ENCODE assay signal across 25 cellular contexts in the genomic region with DNA sequence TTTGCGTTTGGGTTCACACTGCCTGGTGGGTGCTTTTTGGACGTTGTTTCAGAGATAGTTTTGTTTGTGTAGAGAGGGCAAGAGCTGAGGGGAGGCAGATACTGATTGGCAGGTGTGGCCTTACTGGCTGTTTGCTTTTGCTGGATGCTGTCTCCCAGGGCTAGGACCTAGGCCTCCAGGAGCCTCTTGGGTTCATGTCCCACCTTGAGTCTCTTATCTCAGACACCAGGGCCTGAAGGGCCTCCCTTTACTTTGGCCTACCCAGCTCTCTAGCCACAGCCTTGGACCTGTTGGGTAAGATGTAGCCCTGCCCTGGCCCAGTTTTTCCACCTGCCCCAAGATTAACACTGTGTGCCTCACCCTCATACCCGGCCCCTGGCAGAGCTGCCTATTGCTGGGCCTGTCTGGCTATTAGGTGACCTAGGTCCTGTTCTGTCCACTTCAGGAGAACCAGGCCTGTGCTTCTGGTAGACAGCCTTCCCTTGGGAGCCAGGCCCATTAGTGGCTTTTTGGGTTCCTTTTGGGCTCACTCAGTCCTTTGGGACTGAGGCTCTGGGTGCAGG. TPM values are rescaled to one million over a fixed set of nuclear protein-coding genes. Genes with fewer than 3 reads are reported as not detected.
DNase-seq lines count a peak whose midpoint lies in the region; ATAC-seq, FAIRE-seq and TF ChIP-seq lines count a peak whose summit lies in the region.
"Had no signal": no experiment of that assay in that cellular context is flagged by ENCODE, and none has a peak within 500 bp of the region (broad histone marks: within the 10 kb centered on the region; RNA-seq: fewer than 3 reads in every experiment).

No MANE protein-coding gene starts in this region.

- SMC1A ChIA-PET in GM12878 (lab: Charles Lee; ENCODE audit: uncharacterized antibody, unreplicated experiment): interaction anchor here (0.9 to 1.6 kb wide), 2 partner anchors 12 to 456 kb away, joined by 3 to 11 read pairs; no protein-coding TSS in a partner anchor

- POLR2A ChIA-PET in HEK293 (lab: Yijun Ruan, JAX) (interaction anchor here (1.4 kb wide), 1 partner anchor 10 kb away, joined by 3 read pairs; no protein-coding TSS in a partner anchor), GM12878 (lab: Charles Lee) (interaction anchor here (1.2 to 2.5 kb wide), 3 partner anchors 10 to 15 kb away, joined by 3 to 14 read pairs (median 5); no protein-coding TSS in a partner anchor)

- H3K27ac Mint-ChIP-seq in glutamatergic neuron (ENCODE audit: unreplicated experiment): peak overlapping the region; percentile 78
- peak overlapping the region; percentile 78 for H3K27ac Mint-ChIP-seq in stimulated activated effector memory CD8-positive, alpha-beta T cell treated with anti-CD3 and anti-CD28 coated beads, Interleukin-12 subunit alpha, Interleukin-12 subunit beta, amount 100 ng/mL, for 72 hours
- H3K27ac Mint-ChIP-seq: immature natural killer cell; T-helper 1 cell treated with Interleukin-12 subunit alpha and Interleukin-12 subunit beta and Interleukin-4 antibody, amounts not matched to agents 30 μg/mL and 1 μg/mL, for 36 hours had no signal

- WGBS in GM12878 (ENCODE audit: insufficient coverage, insufficient replicate concordance, low lambda C conversion rate, missing lambda C conversion rate): 95% methylated on average over 3 of the region's 3 CpGs

- intact Hi-C loops in GM12878 (cut with micrococcal nuclease; ENCODE audit: unreplicated experiment): no loop called here

- no peak overlapping the region for H2AFZ ChIP-seq in GM12878 (ENCODE audit: control insufficient read depth, low read depth, low read length)

- no peak overlapping the region for H3K9ac ChIP-seq in GM12878 (ENCODE audit: control insufficient read depth, insufficient read depth, low read length)

- H3K4me3 ChIP-seq in HEK293 (ENCODE audit: low read depth, low read length) (no peak overlapping the region), GM12878 (no peak overlapping the region)
- H3K4me3 ChIP-seq: Peyer's patch, prostate gland, SK-N-MC, suprapubic skin had no signal

- TF ChIP-seq POLR2A in GM12878 (IDR thresholded peaks at IDR 0.05; ENCODE audit: low read depth, low read length): no peak

- RAD21 ChIA-PET in GM12878 (lab: Charles Lee; ENCODE audit: unreplicated experiment): interaction anchor here (0.9 to 1.3 kb wide), 2 partner anchors 13 to 96 kb away, joined by 3 to 7 read pairs; a partner anchor contains a TSS

- in situ Hi-C loops in GM12878 (cut with MboI): no loop called here

- no peak for TF ChIP-seq EP300 in GM12878 (IDR thresholded peaks at IDR 0.05; ENCODE audit: borderline replicate concordance in 1 of 2, control insufficient read depth in 1 of 2, low read depth in 2 of 2, low read length in 2 of 2)

- H3K9me3 ChIP-seq in HEK293 (ENCODE audit: control insufficient read depth, insufficient read depth, low read depth, low read length) (no peaks in the 10 kb centered on the region), GM12878 (replicated peaks; ENCODE audit: control insufficient read depth, insufficient read depth, low read length) (no peaks in the 10 kb centered on the region)
- H3K9me3 ChIP-seq: Peyer's patch, prostate gland, suprapubic skin had no signal

- H3K27me3 Mint-ChIP-seq in glutamatergic neuron (ENCODE audit: unreplicated experiment): peaks cover 4% of the 10 kb centered on the region
- H3K27me3 Mint-ChIP-seq: CD4-positive, CD25-positive, alpha-beta regulatory T cell had no signal

- H3K4me1 Mint-ChIP-seq in glutamatergic neuron (ENCODE audit: low read depth, unreplicated experiment): peaks cover 26% of the 10 kb centered on the region
- no peaks in the 10 kb centered on the region for H3K4me1 Mint-ChIP-seq in stimulated activated effector memory CD8-positive, alpha-beta T cell treated with anti-CD3 and anti-CD28 coated beads, Interleukin-12 subunit alpha, Interleukin-12 subunit beta, amount 100 ng/mL, for 72 hours
- H3K4me1 Mint-ChIP-seq: immature natural killer cell had no signal

- FAIRE-seq in GM12878 (lab: Jason Lieb, UNC): no peak

- H3K27ac ChIP-seq in HEK293 (ENCODE audit: extremely low read depth, low read depth, low read length) (no peak overlapping the region), GM12878 (ENCODE audit: control insufficient read depth, insufficient read depth) (no peak overlapping the region)
- H3K27ac ChIP-seq: foreskin keratinocyte, Peyer's patch, prostate gland, SK-N-MC, suprapubic skin had no signal

- no peak for TF ChIP-seq RAD21 in GM12878 (IDR thresholded peaks at IDR 0.05; ENCODE audit: insufficient read depth, low read depth, low read length)

- H3K36me3 ChIP-seq in HEK293 (ENCODE audit: control insufficient read depth in 2 of 2, insufficient read depth in 1 of 2, low read length in 2 of 2) (peaks cover 4 to 69% of the 10 kb centered on the region in 2 experiments; a peak in 2 of 3 replicates), GM12878 (ENCODE audit: control insufficient read depth in 2 of 2, insufficient read depth in 2 of 2, low read length in 1 of 2) (peaks cover 20 to 21% of the 10 kb centered on the region in 2 experiments)
- H3K36me3 ChIP-seq: prostate gland had no signal

- TF ChIP-seq CTCF in HEK293 (tag by site-specific recombination; IDR thresholded peaks at IDR 0.05): no peak
- no peak for TF ChIP-seq CTCF in GM12878 (IDR thresholded peaks at IDR 0.05 in 2 of 3, conservative IDR thresholded peaks at IDR 0.05 in 1 of 3; ENCODE audit: control insufficient read depth in 2 of 3, extremely low read depth in 1 of 3, insufficient read depth in 1 of 3, low read depth in 3 of 3, low read length in 3 of 3)
- TF ChIP-seq CTCF in glutamatergic neuron (IDR thresholded peaks at IDR 0.05; ENCODE audit: partially characterized antibody, unreplicated experiment): no peak

- no peaks in the 10 kb centered on the region for H3K36me3 Mint-ChIP-seq in glutamatergic neuron (ENCODE audit: unreplicated experiment)
- peaks cover 90% of the 10 kb centered on the region for H3K36me3 Mint-ChIP-seq in stimulated activated effector memory CD8-positive, alpha-beta T cell treated with anti-CD3 and anti-CD28 coated beads, Interleukin-12 subunit alpha, Interleukin-12 subunit beta, amount 100 ng/mL, for 72 hours

- no peak overlapping the region for H3K4me2 ChIP-seq in GM12878 (ENCODE audit: control insufficient read depth, insufficient read depth)

- H3K4me1 ChIP-seq in HEK293 (ENCODE audit: control insufficient read depth, insufficient read depth, low read length): no peaks in the 10 kb centered on the region
- H3K4me1 ChIP-seq in GM12878 (ENCODE audit: control insufficient read depth, insufficient read depth, low read length): peaks cover 3% of the 10 kb centered on the region; the same call in 1 of the 2 replicates
- H3K4me1 ChIP-seq: foreskin keratinocyte, Peyer's patch had no signal

- DNase-seq in GM12878 (ENCODE audit: low read depth, low spot score): no peak
- DNase-seq in glutamatergic neuron: no peak
- DNase-seq in stimulated activated effector memory CD8-positive, alpha-beta T cell treated with anti-CD3 and anti-CD28 coated beads, Interleukin-12 subunit alpha, Interleukin-12 subunit beta, amount 100 ng/mL, for 72 hours (ENCODE audit: low spot score in 2 of 2): no peak
- no peak for DNase-seq in cortex of kidney (lab: John Stamatoyannopoulos, UW)
- no peak for DNase-seq in iPS-NIHi11 (ENCODE audit: low spot score)
- DNase-seq: activated CD8-positive, alpha-beta memory T cell treated with anti-CD3 and anti-CD28 coated beads for 24 hours; activated gamma-delta T cell treated with Interleukin-2 at 50 U/mL for 16 hours; activated T-cell treated with anti-CD3 and anti-CD28 coated beads, Interleukin-2, amount 50 U/mL, for 1 hour; CD4-positive, CD25-positive, alpha-beta regulatory T cell; cerebellar nuclear complex; foreskin keratinocyte; immature natural killer cell; NCI-H1092 treated with DMSO at 0.1 percent for 48 hours; NCI-H187; NCI-H2171; NCI-H524; Peyer's patch; stimulated activated CD4-positive, alpha-beta T cell treated with anti-CD3 and anti-CD28 coated beads, Interleukin-4, amount 100 ng/mL, for 4 hours; stimulated activated naive CD4-positive, alpha-beta T cell had no signal

- peaks cover 8% of the 10 kb centered on the region for H3K9me3 Mint-ChIP-seq in glutamatergic neuron (ENCODE audit: unreplicated experiment)
- H3K9me3 Mint-ChIP-seq in stimulated activated effector memory CD8-positive, alpha-beta T cell treated with anti-CD3 and anti-CD28 coated beads, Interleukin-12 subunit alpha, Interleukin-12 subunit beta, amount 100 ng/mL, for 72 hours: no peaks in the 10 kb centered on the region
- H3K9me3 Mint-ChIP-seq: CD4-positive, CD25-positive, alpha-beta regulatory T cell; immature natural killer cell; T-helper 1 cell treated with Interleukin-12 subunit alpha and Interleukin-12 subunit beta and Interleukin-4 antibody, amounts not matched to agents 30 μg/mL and 1 μg/mL, for 36 hours had no signal

- BruUV-seq in GM12878 (replicated peaks; lab: Mats Ljungman, UMichigan): no TSS peak

- ATAC-seq in GM12878 (peak; percentile 24; the same call in 2 of the 3 replicates), HG03025 (IDR thresholded peaks at IDR 0.05; ENCODE audit: low FRiP score, unreplicated experiment) (no peak)
- no peak for ATAC-seq in stimulated activated effector memory CD8-positive, alpha-beta T cell treated with anti-CD3 and anti-CD28 coated beads, Interleukin-12 subunit alpha, Interleukin-12 subunit beta, amount 100 ng/mL, for 72 hours
- ATAC-seq: foreskin keratinocyte had no signal

- CTCF ChIA-PET in HEK293 (lab: Yijun Ruan, JAX): interaction anchor here (0.6 to 23.6 kb wide), 4 partner anchors 13 to 518 kb away, joined by 3 to 507 read pairs (median 4); a partner anchor contains a TSS
- CTCF ChIA-PET in GM12878 (lab: Yijun Ruan, JAX): interaction anchor here (0.7 to 11.5 kb wide), 8 partner anchors 9 to 1874 kb away, joined by 3 to 175 read pairs (median 6); no protein-coding TSS in a partner anchor

- H3K27me3 ChIP-seq in GM12878 (replicated peaks in 1 of 2; ENCODE audit: control insufficient read depth in 2 of 2, insufficient read depth in 2 of 2, low read length in 1 of 2): no peaks in the 10 kb centered on the region
- H3K27me3 ChIP-seq: foreskin keratinocyte, Peyer's patch, suprapubic skin had no signal

- no peak overlapping the region for H3K4me3 Mint-ChIP-seq in glutamatergic neuron (ENCODE audit: unreplicated experiment)
- no peak overlapping the region for H3K4me3 Mint-ChIP-seq in stimulated activated effector memory CD8-positive, alpha-beta T cell treated with anti-CD3 and anti-CD28 coated beads, Interleukin-12 subunit alpha, Interleukin-12 subunit beta, amount 100 ng/mL, for 72 hours
- H3K4me3 Mint-ChIP-seq: CD4-positive, CD25-positive, alpha-beta regulatory T cell; immature natural killer cell; T-helper 1 cell treated with Interleukin-12 subunit alpha and Interleukin-12 subunit beta and Interleukin-4 antibody, amounts not matched to agents 30 μg/mL and 1 μg/mL, for 36 hours had no signal

- H4K20me1 ChIP-seq in GM12878 (ENCODE audit: control insufficient read depth, insufficient read depth): no peaks in the 10 kb centered on the region

- no peaks in the 10 kb centered on the region for H3K79me2 ChIP-seq in GM12878 (ENCODE audit: control insufficient read depth, insufficient read depth, low read length)

RNA-seq across cellular contexts. Expression of a gene that starts 13.4 kb away (rescaled TPM):
- total RNA-seq in GM12878 (2013; cell fraction: nucleolus; rRNA removed): 38.9 and 47.5 TPM in 2 replicates
- total RNA-seq in GM12878 (2014; rRNA removed) (86.2 and 91.7 TPM in 2 replicates), GM12878 (2014; rRNA removed; fragmentation: Illumina TruSeq; extraction: Trizol) (42.9 and 45.6 TPM in 2 replicates), GM12878 (2021) (91.3 and 100 TPM in 2 replicates), glutamatergic neuron (ENCODE audit: unreplicated experiment) (166 TPM)
- 22.8 TPM for polyA plus RNA-seq in GM12878 (2011; ENCODE audit: low read depth)
- polyA plus RNA-seq in GM12878 (2011; rRNA removed) (90.9 and 111 TPM in 2 replicates), GM12878 (2014; fragmentation: Illumina TruSeq; extraction: Trizol) (56.2 and 61.6 TPM in 2 replicates), GM12878 (2014; fragmentation: Nextera tagmentation; extraction: Ambion mirVana) (1 to 10 TPM; 1.6 to 3.2 TPM), GM12878 (2014; rRNA removed) (69.6 and 81.5 TPM in 2 replicates), GM12878 (2016; fragmentation: Nextera tagmentation; extraction: Ambion mirVana) (10 to 100 TPM; 48.3 to 54.0 TPM)
- 132 and 151 TPM in 2 replicates for polyA plus RNA-seq in GM12878 (2011; cell fraction: cytosol; rRNA removed)
- polyA plus RNA-seq in GM12878 (2011; cell fraction: nucleus; rRNA removed): 121 and 122 TPM in 2 replicates
- 35.0 and 40.3 TPM in 2 replicates for polyA plus RNA-seq in GM12878 (2012)
- polyA minus RNA-seq in GM12878 (2011; rRNA and poly(A)+ RNA removed): 86.4 and 110 TPM in 2 replicates
- polyA minus RNA-seq in GM12878 (2011; cell fraction: cytosol; rRNA and poly(A)+ RNA removed): 42.0 and 43.0 TPM in 2 replicates
- polyA minus RNA-seq in GM12878 (2011; cell fraction: nucleus; rRNA and poly(A)+ RNA removed): 38.0 and 50.2 TPM in 2 replicates

RNA-seq across cellular contexts. Expression of a gene that starts 14.0 kb away (rescaled TPM):
- 0.59 and 1.1 TPM in 2 replicates for total RNA-seq in GM12878 (2013; cell fraction: nucleolus; rRNA removed)
- 2.0 TPM in 2 replicates for total RNA-seq in GM12878 (2014; rRNA removed)
- total RNA-seq in GM12878 (2014; rRNA removed; fragmentation: Illumina TruSeq; extraction: Trizol): 0.60 and 0.89 TPM in 2 replicates
- total RNA-seq in GM12878 (2021): 2.9 and 3.4 TPM in 2 replicates
- polyA plus RNA-seq in GM12878 (2011; ENCODE audit: low read depth): 0.85 TPM
- polyA plus RNA-seq in GM12878 (2011; rRNA removed): 0.32 and 0.61 TPM in 2 replicates
- polyA plus RNA-seq in GM12878 (2011; cell fraction: cytosol; rRNA removed): 1.1 and 1.6 TPM in 2 replicates
- 2.0 TPM in 2 replicates for polyA plus RNA-seq in GM12878 (2011; cell fraction: nucleus; rRNA removed)
- 2.0 and 3.2 TPM in 2 replicates for polyA plus RNA-seq in GM12878 (2012)
- polyA plus RNA-seq in GM12878 (2014; fragmentation: Illumina TruSeq; extraction: Trizol): 0.79 and 1.5 TPM in 2 replicates
- under 1 TPM; 0.10 to 0.47 TPM for polyA plus RNA-seq in GM12878 (2014; fragmentation: Nextera tagmentation; extraction: Ambion mirVana)
- 2.0 and 2.7 TPM in 2 replicates for polyA plus RNA-seq in GM12878 (2014; rRNA removed)
- polyA plus RNA-seq in GM12878 (2016; fragmentation: Nextera tagmentation; extraction: Ambion mirVana): 1 to 10 TPM; 3.2 to 3.4 TPM
- 1.0 and 1.5 TPM in 2 replicates for polyA minus RNA-seq in GM12878 (2011; rRNA and poly(A)+ RNA removed)
- 0.52 and 3.1 TPM in 2 replicates for polyA minus RNA-seq in GM12878 (2011; cell fraction: cytosol; rRNA and poly(A)+ RNA removed)
- polyA minus RNA-seq in GM12878 (2011; cell fraction: nucleus; rRNA and poly(A)+ RNA removed): 0.48 and 1.1 TPM in 2 replicates
- total RNA-seq in glutamatergic neuron (ENCODE audit: unreplicated experiment): 95.8 TPM

RNA-seq across cellular contexts. Expression of a gene that starts 43.7 kb away (rescaled TPM):
- 6.4 and 8.2 TPM in 2 replicates for total RNA-seq in GM12878 (2013; cell fraction: nucleolus; rRNA removed)
- total RNA-seq in GM12878 (2014; rRNA removed) (12.6 and 13.0 TPM in 2 replicates), GM12878 (2014; rRNA removed; fragmentation: Illumina TruSeq; extraction: Trizol) (8.6 and 10.0 TPM in 2 replicates), GM12878 (2021) (15.2 TPM in 2 replicates), glutamatergic neuron (ENCODE audit: unreplicated experiment) (44.2 TPM)
- 3.9 TPM for polyA plus RNA-seq in GM12878 (2011; ENCODE audit: low read depth)
- polyA plus RNA-seq in GM12878 (2011; rRNA removed) (8.0 and 13.2 TPM in 2 replicates), GM12878 (2014; fragmentation: Illumina TruSeq; extraction: Trizol) (6.6 and 13.6 TPM in 2 replicates), GM12878 (2014; fragmentation: Nextera tagmentation; extraction: Ambion mirVana) (1 to 10 TPM in 1 of 2 experiments, under 1 TPM in 1; 0.76 to 3.5 TPM), GM12878 (2014; rRNA removed) (17.4 and 19.9 TPM in 2 replicates), GM12878 (2016; fragmentation: Nextera tagmentation; extraction: Ambion mirVana) (10 to 100 TPM; 18.9 to 19.2 TPM)
- 17.8 and 22.8 TPM in 2 replicates for polyA plus RNA-seq in GM12878 (2011; cell fraction: cytosol; rRNA removed)
- polyA plus RNA-seq in GM12878 (2011; cell fraction: nucleus; rRNA removed): 22.8 and 28.4 TPM in 2 replicates
- polyA plus RNA-seq in GM12878 (2012): 5.7 and 6.6 TPM in 2 replicates
- polyA minus RNA-seq in GM12878 (2011; rRNA and poly(A)+ RNA removed): 9.2 and 14.9 TPM in 2 replicates
- 5.1 and 5.5 TPM in 2 replicates for polyA minus RNA-seq in GM12878 (2011; cell fraction: cytosol; rRNA and poly(A)+ RNA removed)
- polyA minus RNA-seq in GM12878 (2011; cell fraction: nucleus; rRNA and poly(A)+ RNA removed): 4.4 and 7.9 TPM in 2 replicates

RNA-seq across cellular contexts. Expression of a gene that starts 53.5 kb away (rescaled TPM):
- total RNA-seq in GM12878 (2013; cell fraction: nucleolus; rRNA removed): 1.3 and 1.4 TPM in 2 replicates
- total RNA-seq in GM12878 (2014; rRNA removed): 1.4 and 1.7 TPM in 2 replicates
- total RNA-seq in GM12878 (2014; rRNA removed; fragmentation: Illumina TruSeq; extraction: Trizol): 0.09 and 0.14 TPM in 2 replicates
- 1.2 TPM in 2 replicates for total RNA-seq in GM12878 (2021)
- not detected for polyA plus RNA-seq in GM12878 (2011; ENCODE audit: low read depth)
- 0.35 and 0.52 TPM in 2 replicates for polyA plus RNA-seq in GM12878 (2011; rRNA removed)
- polyA plus RNA-seq in GM12878 (2011; cell fraction: cytosol; rRNA removed): 0.49 and 0.57 TPM in 2 replicates
- polyA plus RNA-seq in GM12878 (2011; cell fraction: nucleus; rRNA removed): 1.2 and 1.7 TPM in 2 replicates
- polyA plus RNA-seq in GM12878 (2012): 0.22 and 0.31 TPM in 2 replicates
- polyA plus RNA-seq in GM12878 (2014; fragmentation: Illumina TruSeq; extraction: Trizol): 0.04 TPM in 1 of 2 replicates, not detected in the other
- polyA plus RNA-seq in GM12878 (2014; fragmentation: Nextera tagmentation; extraction: Ambion mirVana): under 1 TPM; 0.08 to 0.13 TPM
- polyA plus RNA-seq in GM12878 (2014; rRNA removed): 0.67 and 1.2 TPM in 2 replicates
- under 1 TPM; 0.13 to 0.20 TPM for polyA plus RNA-seq in GM12878 (2016; fragmentation: Nextera tagmentation; extraction: Ambion mirVana)
- 0.15 and 0.36 TPM in 2 replicates for polyA minus RNA-seq in GM12878 (2011; rRNA and poly(A)+ RNA removed)
- 0.83 and 0.94 TPM in 2 replicates for polyA minus RNA-seq in GM12878 (2011; cell fraction: cytosol; rRNA and poly(A)+ RNA removed)
- 2.7 and 4.0 TPM in 2 replicates for polyA minus RNA-seq in GM12878 (2011; cell fraction: nucleus; rRNA and poly(A)+ RNA removed)
- total RNA-seq in glutamatergic neuron (ENCODE audit: unreplicated experiment): 36.0 TPM
- polyA plus RNA-seq: CD4-positive, CD25-positive, alpha-beta regulatory T cell had no signal

Comparison
In these comparisons a context has a peak if more than half of its experiments do, and no peak if none do; other contexts are left out.
1. RNA of a gene that starts 14.0 kb away (total RNA-seq): 95.8 TPM in glutamatergic neuron (single experiment); 0.59 to 3.4 TPM in GM12878; every median in the first group is over 10 times any median in the second.